In the genomic region with DNA sequence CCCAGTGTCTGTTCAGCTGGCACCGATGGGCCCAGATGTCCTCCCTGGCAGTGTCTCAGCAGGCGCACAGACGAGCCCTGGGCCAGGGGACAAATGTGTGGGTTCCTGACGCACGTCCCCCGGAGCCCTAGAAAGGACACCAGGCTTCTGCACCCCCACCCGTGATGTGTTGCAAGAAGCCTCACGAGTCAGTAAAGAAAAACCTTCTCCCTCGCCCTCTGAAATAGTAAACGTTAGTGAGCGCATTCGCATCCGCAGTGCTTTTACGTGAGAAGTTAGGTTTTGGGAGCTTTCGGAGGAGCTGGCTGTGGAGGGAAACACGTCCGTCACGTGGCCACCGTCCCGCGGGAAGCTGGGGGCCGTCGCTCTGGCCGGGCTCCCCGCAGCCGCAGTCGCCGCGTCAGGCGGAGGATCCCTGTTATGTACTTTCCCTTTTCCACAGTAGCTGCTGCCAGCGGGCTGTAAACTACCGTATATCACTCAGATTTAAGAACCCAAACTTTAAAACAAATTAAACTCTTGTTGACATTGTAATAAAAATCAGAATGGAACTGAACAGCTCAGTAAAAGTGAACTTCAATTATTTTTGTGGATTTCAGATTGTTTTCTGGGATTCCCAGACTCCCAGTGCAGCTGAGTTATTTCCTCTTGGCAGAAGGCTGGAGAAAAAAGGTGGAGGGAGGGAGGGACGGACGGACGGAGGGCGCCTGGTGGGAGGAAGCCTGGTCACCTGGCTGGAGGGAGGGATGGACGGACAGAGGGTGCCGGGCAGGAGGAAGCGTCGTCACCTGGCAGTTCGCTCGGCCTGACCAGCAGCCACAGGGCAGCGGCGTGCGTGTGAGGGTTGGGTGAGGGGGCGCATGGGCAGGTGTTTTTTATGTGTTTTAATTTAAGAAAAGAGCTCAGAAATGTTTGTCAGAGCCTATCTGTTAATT, we compare ENCODE assay signal across 8 cellular contexts.
DNase-seq lines count a peak whose midpoint lies in the region; ATAC-seq and TF ChIP-seq lines count a peak whose summit lies in the region.

No MANE protein-coding gene starts in this region.

- no peak overlapping the region; the same call in 1 of the 2 replicates for H3K18ac ChIP-seq in IMR-90 (ENCODE audit: low read depth, low read length)

- no peak overlapping the region; the same call in 1 of the 2 replicates for H3K14ac ChIP-seq in IMR-90 (replicated peaks; ENCODE audit: low read depth, low read length)

- no peaks in the 10 kb centered on the region for H3K9me1 ChIP-seq in IMR-90 (ENCODE audit: insufficient read depth, low read length)

- H3K56ac ChIP-seq in IMR-90 (ENCODE audit: extremely low read depth, insufficient read depth, low read length): no peak overlapping the region

- H3K9ac ChIP-seq in IMR-90 (ENCODE audit: low read depth, low read length): peak overlapping the region; percentile 20; the same call in 1 of the 2 replicates
- H3K9ac ChIP-seq in colonic mucosa (ENCODE audit: low read depth in 2 of 2, low read length in 2 of 2): peak overlapping the region; percentile 55 to 56

- TF ChIP-seq POLR2A in IMR-90 (IDR thresholded peaks at IDR 0.05; ENCODE audit: low read depth, low read length) (no peak), stomach (IDR thresholded peaks at IDR 0.05) (no peak)

- H3K4me1 ChIP-seq in IMR-90 (ENCODE audit: control insufficient read depth, insufficient read depth, low read length): peaks cover 5% of the 10 kb centered on the region; the same call in 1 of the 2 replicates
- H3K4me1 ChIP-seq in colonic mucosa: peaks cover 10% of the 10 kb centered on the region
- peaks cover 17 to 45% (median 36%) of the 10 kb centered on the region in 4 donors for H3K4me1 ChIP-seq in stomach

- H3K36me3 ChIP-seq in IMR-90 (ENCODE audit: control insufficient read depth, insufficient read depth, low read length): no peaks in the 10 kb centered on the region
- no peaks in the 10 kb centered on the region for H3K36me3 ChIP-seq in colonic mucosa
- peaks cover 0 to 8% (median 6%) of the 10 kb centered on the region in 4 donors for H3K36me3 ChIP-seq in stomach

- H2BK15ac ChIP-seq in IMR-90 (ENCODE audit: low read depth, low read length): peak overlapping the region; percentile 28; the same call in 1 of the 3 replicates

- BruUV-seq in IMR-90 (replicated peaks; lab: Mats Ljungman, UMichigan): no TSS peak

- dilution Hi-C loops in IMR-90 (cut with HindIII; ENCODE audit: low sequenced_read_pairs, unreplicated experiment): no loop called here

- H2AK9ac ChIP-seq in IMR-90 (replicated peaks; ENCODE audit: low read depth, low read length, poor library complexity): peak overlapping the region; percentile 77

- peak overlapping the region; percentile 39; the same call in 1 of the 2 replicates for H3K27ac ChIP-seq in IMR-90 (ENCODE audit: insufficient read depth, low read length)
- peak overlapping the region; percentile 77 for H3K27ac ChIP-seq in colonic mucosa
- H3K27ac ChIP-seq in stomach: peak overlapping the region; percentile 73 to 90 (median 82)

- peak overlapping the region; percentile 61; the same call in 1 of the 2 replicates for H3K4ac ChIP-seq in IMR-90 (ENCODE audit: low read depth, low read length)

- no peak for TF ChIP-seq EP300 in stomach (IDR thresholded peaks at IDR 0.05)

- peak; percentile 57 for DNase-seq in CD1c-positive myeloid dendritic cell (ENCODE audit: extremely low spot score)
- peak; percentile 41 for DNase-seq in IMR-90
- peak; percentile 52 for DNase-seq in colonic mucosa
- DNase-seq in left lobe of liver (ENCODE audit: low spot score): peak; percentile 82
- peak; percentile 67 for DNase-seq in stomach
- DNase-seq in stimulated activated CD4-positive, alpha-beta T cell treated with anti-CD3 and anti-CD28 coated beads, Interleukin-4, amount 100 ng/mL, for 24 hours: no peak

- H4K8ac ChIP-seq in IMR-90 (ENCODE audit: low read depth in 2 of 2, low read length in 2 of 2): peak overlapping the region; percentile 52 to 72; a peak in 2 of 4 replicates

- H3K4me3 ChIP-seq in IMR-90 (ENCODE audit: insufficient read depth, low read depth, low read length) (no peak overlapping the region), colonic mucosa (peak overlapping the region; percentile 6), stomach (peak overlapping the region; percentile 36 to 51 (median 42))

- H3K27me3 ChIP-seq in IMR-90 (ENCODE audit: control insufficient read depth, insufficient read depth, low read length): no peaks in the 10 kb centered on the region
- H3K27me3 ChIP-seq in colonic mucosa: peaks cover 7% of the 10 kb centered on the region
- H3K27me3 ChIP-seq in stomach: no peaks in the 10 kb centered on the region

- ATAC-seq in IMR-90 (ENCODE audit: low read depth): peak; percentile 55
- ATAC-seq in left lobe of liver: peak; percentile 83
- no peak for ATAC-seq in GM18520 (IDR thresholded peaks at IDR 0.05; ENCODE audit: unreplicated experiment)
- ATAC-seq in GM19467 (IDR thresholded peaks at IDR 0.05; ENCODE audit: unreplicated experiment): no peak

- peak overlapping the region; percentile 63 for H3K4me2 ChIP-seq in IMR-90 (ENCODE audit: low read depth, low read length)

- H4K20me1 ChIP-seq in IMR-90 (ENCODE audit: insufficient read depth, low read length): no peaks in the 10 kb centered on the region

- in situ Hi-C loops in IMR-90 (cut with MboI; ENCODE audit: low sequenced_read_pairs): no loop called here

- H4K5ac ChIP-seq in IMR-90 (ENCODE audit: low read depth, low read length): peak overlapping the region; percentile 59; the same call in 1 of the 2 replicates

- intact Hi-C loops in IMR-90 (cut with micrococcal nuclease): no loop called here
- intact Hi-C loops in colonic mucosa (cut with DNase I): no loop called here
- intact Hi-C loops in stomach (cut with DNase I; ENCODE audit: low total_unique reads): no loop called here

- no peaks in the 10 kb centered on the region for H3K79me1 ChIP-seq in IMR-90 (ENCODE audit: low read depth in 1 of 2, low read length in 2 of 2)

- no peak overlapping the region for H2AK5ac ChIP-seq in IMR-90 (ENCODE audit: low read depth, low read length)

- peak overlapping the region; percentile 61; the same call in 1 of the 2 replicates for H2BK20ac ChIP-seq in IMR-90 (ENCODE audit: low read depth, low read length)

- peak overlapping the region; percentile 7; the same call in 1 of the 2 replicates for H4K91ac ChIP-seq in IMR-90 (ENCODE audit: insufficient read depth, low read depth, low read length)

- H3K23ac ChIP-seq in IMR-90 (ENCODE audit: low read depth, low read length): 0 out of 2 replicates have a peak overlapping the region, but pooled peaks have one; percentile 78

- CTCF ChIA-PET in IMR-90 (lab: Yijun Ruan, JAX): interaction anchor here (1.2 kb wide), 1 partner anchor 9 kb away, joined by 4 read pairs; no protein-coding TSS in a partner anchor

- no peak overlapping the region for H2BK5ac ChIP-seq in IMR-90 (ENCODE audit: low read depth, low read length, poor library complexity, severe bottlenecking)

- 60% methylated on average over 17 of the region's 46 CpGs; no CpG with 5 or more reads in 1 of the 2 experiments for WGBS in IMR-90 (ENCODE audit: extremely low coverage in 2 of 2, insufficient read length in 1 of 2), 2 experiments
- WGBS in stomach, 5 donors: 9 to 21% (median 11%) methylated on average over 41 to 46 of the region's 46 CpGs

- no peak for TF ChIP-seq CTCF in IMR-90 (conservative IDR thresholded peaks at IDR 0.05; ENCODE audit: low read depth, low read length)
- TF ChIP-seq CTCF in colonic mucosa (IDR thresholded peaks at IDR 0.05): no peak
- no peak for TF ChIP-seq CTCF in stomach (IDR thresholded peaks at IDR 0.05)

- POLR2A ChIA-PET in IMR-90 (lab: Charles Lee; ENCODE audit: unreplicated experiment): no interaction called here

- peaks cover 4% of the 10 kb centered on the region; the same call in 1 of the 2 replicates for H3K9me3 ChIP-seq in IMR-90 (ENCODE audit: control insufficient read depth, insufficient read depth, low read length)
- no peaks in the 10 kb centered on the region for H3K9me3 ChIP-seq in colonic mucosa
- no peaks in the 10 kb centered on the region for H3K9me3 ChIP-seq in stomach

- peak overlapping the region; percentile 83 for H2AFZ ChIP-seq in IMR-90 (replicated peaks; ENCODE audit: low read length, poor library complexity)

- no peak for TF ChIP-seq RAD21 in IMR-90 (IDR thresholded peaks at IDR 0.05; ENCODE audit: low read length)

- no peak overlapping the region for H2BK120ac ChIP-seq in IMR-90 (ENCODE audit: low read depth, low read length)

TF ChIP-seq in IMR-90, 13 proteins besides CTCF, POLR2A, EP300 and RAD21:
- TF ChIP-seq CEBPB (IDR thresholded peaks at IDR 0.05; ENCODE audit: low read depth, low read length): peak; percentile 55; the same call in 1 of the 2 replicates
- TF ChIP-seq, protein P1, sequence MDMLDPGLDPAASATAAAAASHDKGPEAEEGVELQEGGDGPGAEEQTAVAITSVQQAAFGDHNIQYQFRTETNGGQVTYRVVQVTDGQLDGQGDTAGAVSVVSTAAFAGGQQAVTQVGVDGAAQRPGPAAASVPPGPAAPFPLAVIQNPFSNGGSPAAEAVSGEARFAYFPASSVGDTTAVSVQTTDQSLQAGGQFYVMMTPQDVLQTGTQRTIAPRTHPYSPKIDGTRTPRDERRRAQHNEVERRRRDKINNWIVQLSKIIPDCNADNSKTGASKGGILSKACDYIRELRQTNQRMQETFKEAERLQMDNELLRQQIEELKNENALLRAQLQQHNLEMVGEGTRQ (IDR thresholded peaks at IDR 0.05; ENCODE audit: low read depth, low read length): peak; percentile 89
- TF ChIP-seq, protein P2, sequence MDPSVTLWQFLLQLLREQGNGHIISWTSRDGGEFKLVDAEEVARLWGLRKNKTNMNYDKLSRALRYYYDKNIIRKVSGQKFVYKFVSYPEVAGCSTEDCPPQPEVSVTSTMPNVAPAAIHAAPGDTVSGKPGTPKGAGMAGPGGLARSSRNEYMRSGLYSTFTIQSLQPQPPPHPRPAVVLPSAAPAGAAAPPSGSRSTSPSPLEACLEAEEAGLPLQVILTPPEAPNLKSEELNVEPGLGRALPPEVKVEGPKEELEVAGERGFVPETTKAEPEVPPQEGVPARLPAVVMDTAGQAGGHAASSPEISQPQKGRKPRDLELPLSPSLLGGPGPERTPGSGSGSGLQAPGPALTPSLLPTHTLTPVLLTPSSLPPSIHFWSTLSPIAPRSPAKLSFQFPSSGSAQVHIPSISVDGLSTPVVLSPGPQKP (IDR thresholded peaks at IDR 0.05; ENCODE audit: borderline replicate concordance, low read depth, low read length): no peak

Comparison
In these comparisons a context has a peak if more than half of its experiments do, and no peak if none do; other contexts are left out.
1. ATAC-seq: peak in IMR-90 (single experiment) and left lobe of liver (single experiment); none in GM18520 (single experiment) and GM19467 (single experiment).
2. Peak in every context shown above with its lines, with median percentiles within 50 percentile points of each other: H3K27ac ChIP-seq.